Comparison of ENCODE assay signal across 9 cellular contexts in genomic region chr12:122471324-122472226, GRCh38. TPM values are rescaled to one million over a fixed set of nuclear protein-coding genes. Genes with fewer than 3 reads are reported as not detected.
DNase-seq lines count a peak whose midpoint lies in the region; ATAC-seq and FAIRE-seq lines count a peak whose summit lies in the region.
"Had no signal": no experiment of that assay in that cellular context is flagged by ENCODE, and none has a peak within 500 bp of the region (broad histone marks: within the 10 kb centered on the region; RNA-seq: fewer than 3 reads in every experiment).

No MANE protein-coding gene starts in this region.

- H3K27me3 ChIP-seq in muscle layer of duodenum (ENCODE audit: low read depth, low read length), result no peaks in the 10 kb centered on the region

- DNase-seq in SKM-1 treated with dmso at 0.1 percent for 144 hours (lab: John Stamatoyannopoulos, UW; ENCODE audit: unreplicated experiment) (peak; percentile 5), SKM-1 (lab: John Stamatoyannopoulos, UW; ENCODE audit: unreplicated experiment) (no peak), M059J (ENCODE audit: low read depth) (peak; percentile 79), RPMI8226 (peak; percentile 62)

- no peaks in the 10 kb centered on the region for H3K9me3 ChIP-seq in muscle layer of duodenum (ENCODE audit: control insufficient read depth in 1 of 2, low read length in 2 of 2)

- H3K36me3 ChIP-seq in muscle layer of duodenum (ENCODE audit: control insufficient read depth in 1 of 2, insufficient read depth in 2 of 2, low read length in 2 of 2), result peaks cover 24 to 41% of the 10 kb centered on the region in 2 donors

- no peak overlapping the region for H3K4me3 ChIP-seq in muscle layer of duodenum (ENCODE audit: low read depth in 1 of 2, low read length in 2 of 2)

- FAIRE-seq in endometrium (lab: Jason Lieb, UNC), result peak; percentile 58

- ATAC-seq in HG03571 (IDR thresholded peaks at IDR 0.05; ENCODE audit: unreplicated experiment), result no peak
- no peak for ATAC-seq in HG02678 (IDR thresholded peaks at IDR 0.05; ENCODE audit: unreplicated experiment)
- ATAC-seq: activated naive CD4-positive, alpha-beta T cell treated with anti-CD3 and anti-CD28 coated beads, Interleukin-2, amount 50 U/mL, for 72 hours had no signal

- H3K27ac ChIP-seq in muscle layer of duodenum (ENCODE audit: low read length), result peak overlapping the region; percentile 35

- peaks cover 0 to 6% of the 10 kb centered on the region in 2 donors for H3K4me1 ChIP-seq in muscle layer of duodenum (ENCODE audit: control insufficient read depth in 1 of 2, insufficient read depth in 2 of 2, low read length in 2 of 2)

RNA-seq across cellular contexts. Expression of gene ZCCHC8, which starts 29.2 kb away (rescaled TPM):
- total RNA-seq in M059J (2014; rRNA removed; shearing (Covaris generic)), result 13.1 and 21.4 TPM in 2 replicates

RNA-seq across cellular contexts. Expression of gene CLIP1, which starts 49.1 kb away (rescaled TPM):
- total RNA-seq in M059J (2014; rRNA removed; shearing (Covaris generic)), result 20.4 and 33.3 TPM in 2 replicates

RNA-seq across cellular contexts. Expression of gene RSRC2, which starts 55.2 kb away (rescaled TPM):
- total RNA-seq in M059J (2014; rRNA removed; shearing (Covaris generic)), result 33.1 and 38.1 TPM in 2 replicates

RNA-seq across cellular contexts. Expression of gene KNTC1, which starts 55.5 kb away (rescaled TPM):
- total RNA-seq in M059J (2014; rRNA removed; shearing (Covaris generic)), result 36.5 and 44.7 TPM in 2 replicates
